ENCODE assay signal across 8 cellular contexts in genomic region chr13:75762066-75762937, GRCh38.
DNase-seq lines count a peak whose midpoint lies in the region; ATAC-seq lines count a peak whose summit lies in the region.

No MANE protein-coding gene starts in this region.

- peak overlapping the region; percentile 74 for H3K4me3 Mint-ChIP-seq in activated T-cell treated with anti-CD3 and anti-CD28 coated beads, Interleukin-2, amount 50 U/mL, for 4 hours
- peak overlapping the region; percentile 71 for H3K4me3 Mint-ChIP-seq in activated T-helper 17 cell treated with anti-CD3 and anti-CD28 coated beads, Interleukin-2, amount 50 U/mL, for 72 hours

- WGBS in thymus = 37% methylated on average over 7 of the region's 7 CpGs

- no peaks in the 10 kb centered on the region for H3K36me3 ChIP-seq in thymus (ENCODE audit: control insufficient read depth, insufficient read depth)

- H3K36me3 Mint-ChIP-seq in activated T-cell treated with anti-CD3 and anti-CD28 coated beads, Interleukin-2, amount 50 U/mL, for 4 hours (ENCODE audit: insufficient read depth) = peaks cover 3% of the 10 kb centered on the region
- H3K36me3 Mint-ChIP-seq in activated T-helper 17 cell treated with anti-CD3 and anti-CD28 coated beads, Interleukin-2, amount 50 U/mL, for 72 hours (ENCODE audit: low read depth) = no peaks in the 10 kb centered on the region

- H3K4me3 ChIP-seq in thymus (ENCODE audit: low read length) = peak overlapping the region; percentile 57

- peaks cover 1% of the 10 kb centered on the region for H3K9me3 ChIP-seq in thymus (ENCODE audit: control insufficient read depth)

- H3K4me1 Mint-ChIP-seq in activated T-cell treated with anti-CD3 and anti-CD28 coated beads, Interleukin-2, amount 50 U/mL, for 4 hours (ENCODE audit: low read depth) = peaks cover 70% of the 10 kb centered on the region
- peaks cover 52% of the 10 kb centered on the region for H3K4me1 Mint-ChIP-seq in activated T-helper 17 cell treated with anti-CD3 and anti-CD28 coated beads, Interleukin-2, amount 50 U/mL, for 72 hours

- peak overlapping the region; percentile 86 for H3K27ac ChIP-seq in thymus (ENCODE audit: low read depth)

- H3K4me1 ChIP-seq in thymus (ENCODE audit: control insufficient read depth, insufficient read depth, low read length) = peaks cover 21% of the 10 kb centered on the region

- DNase-seq in activated T-cell treated with anti-CD3 and anti-CD28 coated beads, Interleukin-2, amount 50 U/mL, for 4 hours = no peak
- DNase-seq in activated T-cell treated with anti-CD3 and anti-CD28 coated beads for 4 hours (no peak), kidney tubule cell (ENCODE audit: low spot score) (peak; percentile 71), NCI-H1048 (lab: John Stamatoyannopoulos, UW) (no peak), NCI-H524 (lab: John Stamatoyannopoulos, UW) (no peak)

- H3K9me3 Mint-ChIP-seq in activated T-cell treated with anti-CD3 and anti-CD28 coated beads, Interleukin-2, amount 50 U/mL, for 4 hours = no peaks in the 10 kb centered on the region
- peaks cover 3% of the 10 kb centered on the region for H3K9me3 Mint-ChIP-seq in activated T-helper 17 cell treated with anti-CD3 and anti-CD28 coated beads, Interleukin-2, amount 50 U/mL, for 72 hours

- ATAC-seq in activated T-cell treated with anti-CD3 and anti-CD28 coated beads, Interleukin-2, amount 50 U/mL, for 4 hours = peak; percentile 81
- peak; percentile 91 for ATAC-seq in HG03095 (IDR thresholded peaks at IDR 0.05; ENCODE audit: unreplicated experiment)
- peak; percentile 88 for ATAC-seq in activated T-helper 17 cell treated with anti-CD3 and anti-CD28 coated beads, Interleukin-2, amount 50 U/mL, for 72 hours (replicated peaks)

- H3K27me3 ChIP-seq in thymus (ENCODE audit: control insufficient read depth, insufficient read depth) = no peaks in the 10 kb centered on the region

- H3K27ac Mint-ChIP-seq in activated T-helper 17 cell treated with anti-CD3 and anti-CD28 coated beads, Interleukin-2, amount 50 U/mL, for 72 hours = peak overlapping the region; percentile 90

- no peaks in the 10 kb centered on the region for H3K27me3 Mint-ChIP-seq in activated T-cell treated with anti-CD3 and anti-CD28 coated beads, Interleukin-2, amount 50 U/mL, for 4 hours (ENCODE audit: low read depth)
- H3K27me3 Mint-ChIP-seq in activated T-helper 17 cell treated with anti-CD3 and anti-CD28 coated beads, Interleukin-2, amount 50 U/mL, for 72 hours = peaks cover 5% of the 10 kb centered on the region
